Comparison of ENCODE assay signal across 11 cellular contexts in the genomic region with DNA sequence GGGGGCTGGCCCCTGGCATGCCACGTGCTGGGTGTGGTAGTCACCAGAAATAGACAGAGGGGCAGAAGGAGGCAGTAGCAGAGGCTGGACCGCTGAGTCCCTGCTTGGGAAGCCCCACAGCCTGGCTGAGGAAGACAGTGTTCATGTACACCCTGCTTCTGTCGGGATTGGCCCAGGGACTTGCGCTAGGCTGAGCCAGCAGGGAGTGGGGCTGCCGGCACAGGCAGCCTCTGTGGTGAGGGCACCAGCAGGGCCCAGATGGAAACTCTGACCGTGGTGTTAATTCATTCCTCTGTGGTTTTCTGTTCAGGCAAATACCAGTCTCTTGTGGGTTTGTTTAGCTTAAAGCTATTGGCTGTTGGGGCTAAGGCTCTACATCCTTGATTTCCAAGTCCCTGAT.
DNase-seq lines count a peak whose midpoint lies in the region; ATAC-seq and TF ChIP-seq lines count a peak whose summit lies in the region.
"Had no signal": no experiment of that assay in that cellular context is flagged by ENCODE, and none has a peak within 500 bp of the region (broad histone marks: within the 10 kb centered on the region; RNA-seq: fewer than 3 reads in every experiment).

No MANE protein-coding gene starts in this region.

- H3K9me3 ChIP-seq in neural progenitor cell (ENCODE audit: low read depth): no peaks in the 10 kb centered on the region
- H3K9me3 ChIP-seq: BE2C had no signal

- H3K27me3 ChIP-seq in neural progenitor cell: no peaks in the 10 kb centered on the region
- H3K27me3 ChIP-seq: BE2C had no signal

- H3K79me2 ChIP-seq in neural progenitor cell (ENCODE audit: low read depth): no peaks in the 10 kb centered on the region

- H3K4me1 Mint-ChIP-seq in activated T-cell treated with anti-CD3 and anti-CD28 coated beads, Interleukin-2, amount 50 U/mL, for 72 hours (ENCODE audit: low read depth): peaks cover 34% of the 10 kb centered on the region
- H3K4me1 Mint-ChIP-seq in stimulated activated naive B cell treated with anti-CD40 and anti-IgM and Interleukin-4, amounts not matched to agents 10 μg/mL and 1 μg/mL and 100 μg/mL, for 72 hours: no peaks in the 10 kb centered on the region
- H3K4me1 Mint-ChIP-seq in neural progenitor cell: peaks cover 33% of the 10 kb centered on the region
- peaks cover 20% of the 10 kb centered on the region for H3K4me1 Mint-ChIP-seq in mesothelial cell of epicardium

- H3K4me3 Mint-ChIP-seq in activated T-cell treated with anti-CD3 and anti-CD28 coated beads, Interleukin-2, amount 50 U/mL, for 72 hours: peak overlapping the region in 1 of 2 donors; percentile 74
- no peak overlapping the region for H3K4me3 Mint-ChIP-seq in stimulated activated naive B cell treated with anti-CD40 and anti-IgM and Interleukin-4, amounts not matched to agents 10 μg/mL and 1 μg/mL and 100 μg/mL, for 72 hours
- no peak overlapping the region for H3K4me3 Mint-ChIP-seq in neural progenitor cell
- H3K4me3 Mint-ChIP-seq in mesothelial cell of epicardium: no peak overlapping the region

- peaks cover 15% of the 10 kb centered on the region for H3F3A ChIP-seq in neural progenitor cell (ENCODE audit: low read depth)

- DNase-seq in activated T-cell treated with anti-CD3 and anti-CD28 coated beads, Interleukin-2, amount 50 U/mL, for 72 hours: peak; percentile 20 to 35
- DNase-seq in activated T-cell treated with anti-CD3 and anti-CD28 coated beads for 4 hours: no peak
- DNase-seq in fibroblast of gingiva (ENCODE audit: low read depth): peak; percentile 13
- no peak for DNase-seq in stimulated activated naive B cell treated with anti-CD40 and anti-IgM and Interleukin-4, amounts not matched to agents 10 μg/mL and 1 μg/mL and 100 μg/mL, for 72 hours
- no peak for DNase-seq in neural progenitor cell (ENCODE audit: low spot score)
- no peak for DNase-seq in SW 1271 (lab: John Stamatoyannopoulos, UW)
- DNase-seq in mesothelial cell of epicardium (ENCODE audit: low spot score in 2 of 2, unreplicated experiment in 2 of 2): no peak
- DNase-seq: amniotic stem cell, BE2C, NCI-H82 had no signal

- peaks cover 26% of the 10 kb centered on the region for H3K4me1 ChIP-seq in neural progenitor cell

- no peaks in the 10 kb centered on the region for H3K9me3 Mint-ChIP-seq in activated T-cell treated with anti-CD3 and anti-CD28 coated beads, Interleukin-2, amount 50 U/mL, for 72 hours
- H3K9me3 Mint-ChIP-seq in stimulated activated naive B cell treated with anti-CD40 and anti-IgM and Interleukin-4, amounts not matched to agents 10 μg/mL and 1 μg/mL and 100 μg/mL, for 72 hours: no peaks in the 10 kb centered on the region
- H3K9me3 Mint-ChIP-seq in neural progenitor cell (no peaks in the 10 kb centered on the region), mesothelial cell of epicardium (no peaks in the 10 kb centered on the region)

- H4K20me1 ChIP-seq in neural progenitor cell (ENCODE audit: low read depth): no peaks in the 10 kb centered on the region

- H3K4me2 ChIP-seq in neural progenitor cell: no peak overlapping the region

- H3K27me3 Mint-ChIP-seq in activated T-cell treated with anti-CD3 and anti-CD28 coated beads, Interleukin-2, amount 50 U/mL, for 72 hours (ENCODE audit: low read depth): peaks cover 27% of the 10 kb centered on the region
- H3K27me3 Mint-ChIP-seq in stimulated activated naive B cell treated with anti-CD40 and anti-IgM and Interleukin-4, amounts not matched to agents 10 μg/mL and 1 μg/mL and 100 μg/mL, for 72 hours: peaks cover 29 to 30% of the 10 kb centered on the region in 2 donors
- peaks cover 11% of the 10 kb centered on the region for H3K27me3 Mint-ChIP-seq in neural progenitor cell (ENCODE audit: insufficient read depth, low read depth)
- no peaks in the 10 kb centered on the region for H3K27me3 Mint-ChIP-seq in mesothelial cell of epicardium (ENCODE audit: low read depth)

- H3K36me3 ChIP-seq in neural progenitor cell: no peaks in the 10 kb centered on the region
- H3K36me3 ChIP-seq: BE2C had no signal

- no peak overlapping the region for H3K27ac ChIP-seq in neural progenitor cell

- ATAC-seq in activated T-cell treated with anti-CD3 and anti-CD28 coated beads, Interleukin-2, amount 50 U/mL, for 72 hours (replicated peaks in 1 of 2): peak; percentile 15 to 33
- ATAC-seq in HG03378 (IDR thresholded peaks at IDR 0.05; ENCODE audit: unreplicated experiment): peak; percentile 34
- peak; percentile 31 to 43 for ATAC-seq in stimulated activated naive B cell treated with anti-CD40 and anti-IgM and Interleukin-4, amounts not matched to agents 10 μg/mL and 1 μg/mL and 100 μg/mL, for 72 hours (replicated peaks)

- no peak overlapping the region for H3K9ac ChIP-seq in neural progenitor cell

- H2AFZ ChIP-seq in neural progenitor cell (replicated peaks): no peak overlapping the region

- no peak overlapping the region for H3K27ac Mint-ChIP-seq in activated T-cell treated with anti-CD3 and anti-CD28 coated beads, Interleukin-2, amount 50 U/mL, for 72 hours
- no peak overlapping the region for H3K27ac Mint-ChIP-seq in stimulated activated naive B cell treated with anti-CD40 and anti-IgM and Interleukin-4, amounts not matched to agents 10 μg/mL and 1 μg/mL and 100 μg/mL, for 72 hours
- H3K27ac Mint-ChIP-seq in neural progenitor cell (no peak overlapping the region), mesothelial cell of epicardium (no peak overlapping the region)

- H3K4me3 ChIP-seq in neural progenitor cell: no peak overlapping the region

- no peak for TF ChIP-seq CTCF in neural progenitor cell (IDR thresholded peaks at IDR 0.05)
- TF ChIP-seq CTCF in mesothelial cell of epicardium (IDR thresholded peaks at IDR 0.05; ENCODE audit: unreplicated experiment): no peak

- H3K36me3 Mint-ChIP-seq in activated T-cell treated with anti-CD3 and anti-CD28 coated beads, Interleukin-2, amount 50 U/mL, for 72 hours (ENCODE audit: insufficient read depth in 2 of 2): no peaks in the 10 kb centered on the region
- no peaks in the 10 kb centered on the region for H3K36me3 Mint-ChIP-seq in stimulated activated naive B cell treated with anti-CD40 and anti-IgM and Interleukin-4, amounts not matched to agents 10 μg/mL and 1 μg/mL and 100 μg/mL, for 72 hours
- H3K36me3 Mint-ChIP-seq in neural progenitor cell: no peaks in the 10 kb centered on the region
- no peaks in the 10 kb centered on the region for H3K36me3 Mint-ChIP-seq in mesothelial cell of epicardium

Comparison
In these comparisons a context has a peak if more than half of its experiments do, and no peak if none do; other contexts are left out.
1. DNase-seq: peak in activated T-cell treated with anti-CD3 and anti-CD28 coated beads, Interleukin-2, amount 50 U/mL, for 72 hours (2 of 2) and fibroblast of gingiva (single experiment); none in activated T-cell treated with anti-CD3 and anti-CD28 coated beads for 4 hours (single experiment), stimulated activated naive B cell treated with anti-CD40 and anti-IgM and Interleukin-4, amounts not matched to agents 10 μg/mL and 1 μg/mL and 100 μg/mL, for 72 hours (single experiment), neural progenitor cell (single experiment), SW 1271 (0 of 2) and mesothelial cell of epicardium (0 of 2).
2. Peak in every context shown above with its lines, with median percentiles within 50 percentile points of each other: ATAC-seq.